ENCODE assay signal across 1 cellular context in genomic region chr10:117375360-117376147, GRCh38.
A peak's percentile ranks its signal among the peaks of the same experiment; 100 is the strongest.
TF ChIP-seq lines count a peak whose summit lies in the region.

Gene PDZD8 (minus strand): TSS chr10:117375440. CDS start chr10:117375227, 213 bp downstream.

TF ChIP-seq in HepG2, 621 proteins besides CTCF, POLR2A, EP300 and RAD21 (continued from another document and continues in another):
- TF ChIP-seq ZNF280D (CRISPR knock-in tag; IDR thresholded peaks at IDR 0.05) (no peak; the same call in 1 of the 2 replicates), RAD51 (IDR thresholded peaks at IDR 0.05; ENCODE audit: borderline replicate concordance) (no peak), ZFP82 (CRISPR knock-in tag; IDR thresholded peaks at IDR 0.05; ENCODE audit: borderline replicate concordance) (peak; percentile 38; the same call in 1 of the 2 replicates), FLYWCH1 (CRISPR knock-in tag; IDR thresholded peaks at IDR 0.05) (no peak), ZBTB34 (CRISPR knock-in tag; IDR thresholded peaks at IDR 0.05) (no peak), TEAD3 (CRISPR knock-in tag; optimal IDR thresholded peaks at IDR 0.05; ENCODE audit: borderline replicate concordance) (peak; percentile 52), SNAPC5 (CRISPR knock-in tag; IDR thresholded peaks at IDR 0.05; ENCODE audit: borderline replicate concordance) (no peak), HNF1A (IDR thresholded peaks at IDR 0.05; ENCODE audit: low read depth) (no peak), HNF1A (CRISPR knock-in tag; IDR thresholded peaks at IDR 0.05; ENCODE audit: borderline replicate concordance) (no peak), ZNF557 (CRISPR knock-in tag; IDR thresholded peaks at IDR 0.05) (no peak), AGO2 (optimal IDR thresholded peaks at IDR 0.05; ENCODE audit: low read depth, low read length) (peak; percentile 74), KLF16 (CRISPR knock-in tag; IDR thresholded peaks at IDR 0.05) (peak in 1 of 2 experiments; percentile 51; a peak in 1 of 4 replicates), ZNF883 (CRISPR knock-in tag; IDR thresholded peaks at IDR 0.05; ENCODE audit: not compliant biosample characterization) (peak; percentile 82), ZNF607 (CRISPR knock-in tag; IDR thresholded peaks at IDR 0.05; ENCODE audit: borderline replicate concordance) (0 out of 2 replicates have a peak, but pooled peaks have one; percentile 41), SP140L (CRISPR knock-in tag; IDR thresholded peaks at IDR 0.05; ENCODE audit: borderline replicate concordance) (no peak), ZMYM3 (CRISPR knock-in tag; IDR thresholded peaks at IDR 0.05) (peak; percentile 25; the same call in 1 of the 2 replicates), WIZ (CRISPR knock-in tag; IDR thresholded peaks at IDR 0.05) (peak; percentile 85; the same call in 1 of the 2 replicates), HINFP (CRISPR knock-in tag; IDR thresholded peaks at IDR 0.05; ENCODE audit: low read depth) (peak; percentile 89), NFE2L1 (CRISPR knock-in tag; IDR thresholded peaks at IDR 0.05; ENCODE audit: borderline replicate concordance) (no peak), ZNF510 (CRISPR knock-in tag; IDR thresholded peaks at IDR 0.05; ENCODE audit: low read depth) (no peak), MYC (CRISPR knock-in tag; IDR thresholded peaks at IDR 0.05; ENCODE audit: borderline replicate concordance) (peak; percentile 75; the same call in 1 of the 2 replicates), ADNP (CRISPR knock-in tag; IDR thresholded peaks at IDR 0.05) (no peak), SNAPC2 (CRISPR knock-in tag; IDR thresholded peaks at IDR 0.05) (0 out of 2 replicates have a peak, but pooled peaks have one; percentile 10), ZNF770 (CRISPR knock-in tag; IDR thresholded peaks at IDR 0.05) (0 out of 2 replicates have a peak, but pooled peaks have one; percentile 26), ZNF563 (CRISPR knock-in tag; IDR thresholded peaks at IDR 0.05) (peak; percentile 49; the same call in 1 of the 2 replicates), ZMYM2 (CRISPR knock-in tag; IDR thresholded peaks at IDR 0.05) (0 out of 2 replicates have a peak, but pooled peaks have one; percentile 28), EED (CRISPR knock-in tag; IDR thresholded peaks at IDR 0.05) (peak; percentile 22; the same call in 1 of the 2 replicates), YEATS2 (CRISPR knock-in tag; IDR thresholded peaks at IDR 0.05; ENCODE audit: borderline replicate concordance) (peak; percentile 63; the same call in 1 of the 2 replicates), ZNF660 (CRISPR knock-in tag; IDR thresholded peaks at IDR 0.05; ENCODE audit: borderline replicate concordance, low read depth) (no peak), SCMH1 (CRISPR knock-in tag; IDR thresholded peaks at IDR 0.05; ENCODE audit: borderline replicate concordance) (no peak), HBP1 (CRISPR knock-in tag; IDR thresholded peaks at IDR 0.05; ENCODE audit: low read depth) (no peak), ATF3 (CRISPR knock-in tag; IDR thresholded peaks at IDR 0.05) (0 out of 2 replicates have a peak, but pooled peaks have one; percentile 7), ZNF33B (CRISPR knock-in tag; IDR thresholded peaks at IDR 0.05) (peak; percentile 79; the same call in 1 of the 2 replicates), SIN3A (IDR thresholded peaks at IDR 0.05; ENCODE audit: borderline replicate concordance, low read depth, low read length) (0 out of 2 replicates have a peak, but pooled peaks have one; percentile 21), TOE1 (CRISPR knock-in tag; IDR thresholded peaks at IDR 0.05) (no peak), CHD4 (IDR thresholded peaks at IDR 0.05; ENCODE audit: borderline replicate concordance, low read length) (no peak), ZFY (CRISPR knock-in tag; IDR thresholded peaks at IDR 0.05) (peak; percentile 91), KDM4B (CRISPR knock-in tag; IDR thresholded peaks at IDR 0.05) (peak; percentile 75), ZNF800 (CRISPR knock-in tag; IDR thresholded peaks at IDR 0.05) (peak; percentile 80; the same call in 1 of the 2 replicates), ZNF556 (CRISPR knock-in tag; IDR thresholded peaks at IDR 0.05; ENCODE audit: borderline replicate concordance) (peak; percentile 65; the same call in 1 of the 2 replicates), DMAP1 (CRISPR knock-in tag; IDR thresholded peaks at IDR 0.05) (peak; percentile 74), FOXO1 (CRISPR knock-in tag; IDR thresholded peaks at IDR 0.05) (peak; percentile 6; the same call in 1 of the 2 replicates), SIX4 (CRISPR knock-in tag; IDR thresholded peaks at IDR 0.05) (0 out of 2 replicates have a peak, but pooled peaks have one; percentile 3), ZNF138 (CRISPR knock-in tag; IDR thresholded peaks at IDR 0.05; ENCODE audit: low read depth) (0 out of 2 replicates have a peak, but pooled peaks have one; percentile 52), SMARCE1 (IDR thresholded peaks at IDR 0.05; ENCODE audit: borderline replicate concordance) (no peak), SP4 (CRISPR knock-in tag; IDR thresholded peaks at IDR 0.05) (peak; percentile 65), NFE2 (CRISPR knock-in tag; IDR thresholded peaks at IDR 0.05) (no peak), MXI1 (IDR thresholded peaks at IDR 0.05; ENCODE audit: borderline replicate concordance, low read depth, low read length) (peak; percentile 90; the same call in 1 of the 3 replicates), POGZ (CRISPR knock-in tag; IDR thresholded peaks at IDR 0.05) (peak; percentile 73), CENPT (CRISPR knock-in tag; IDR thresholded peaks at IDR 0.05; ENCODE audit: low read depth) (peak; percentile 26; the same call in 1 of the 2 replicates), ZNF788 (CRISPR knock-in tag; IDR thresholded peaks at IDR 0.05; ENCODE audit: borderline replicate concordance) (peak; percentile 80)
